In the genomic region with DNA sequence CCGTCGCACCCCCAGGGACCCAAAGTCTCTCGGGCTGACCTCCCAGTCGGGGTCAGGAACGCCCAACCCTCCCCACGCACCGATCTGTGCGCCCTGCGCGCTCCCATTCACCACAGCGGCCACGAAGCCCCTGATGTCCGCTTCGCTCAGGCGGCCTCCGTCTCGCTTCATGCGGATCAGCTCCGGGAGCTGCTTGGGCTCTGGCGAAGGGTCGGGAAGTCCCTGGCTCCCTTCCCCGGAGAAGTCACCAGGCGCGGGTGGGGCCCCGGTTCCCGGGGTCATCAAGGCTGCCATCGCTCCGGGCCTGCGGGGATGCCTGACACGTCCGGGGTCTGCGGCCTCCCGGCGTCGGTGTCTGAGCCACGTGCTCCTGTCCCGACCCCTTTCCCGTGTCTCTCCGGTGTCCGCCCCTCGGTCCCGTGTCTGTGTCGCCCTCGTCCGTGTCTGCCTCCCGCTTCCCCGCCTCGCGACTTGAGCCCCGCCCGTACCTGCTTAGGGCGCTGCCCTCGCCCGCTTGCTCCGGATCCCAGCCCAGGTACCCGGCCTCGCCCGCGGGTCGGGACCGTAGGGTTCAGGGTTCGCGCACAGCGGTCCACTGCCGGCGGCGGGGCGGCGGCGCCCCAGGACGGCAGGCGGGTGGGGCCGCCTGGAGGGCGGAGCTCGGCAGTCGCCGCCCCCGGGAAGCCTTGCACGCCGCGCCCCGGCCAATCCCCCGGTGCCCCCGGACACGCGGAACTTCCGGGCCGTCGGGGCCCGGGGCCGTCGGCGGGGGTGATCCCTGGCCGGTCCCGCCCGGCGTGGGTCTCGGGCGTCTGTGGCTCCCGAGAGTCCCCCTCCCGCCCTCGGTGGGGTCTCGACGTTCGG, we compare ENCODE assay signal across 8 cellular contexts.
DNase-seq lines count a peak whose midpoint lies in the region; ATAC-seq and TF ChIP-seq lines count a peak whose summit lies in the region.

A gene with protein sequence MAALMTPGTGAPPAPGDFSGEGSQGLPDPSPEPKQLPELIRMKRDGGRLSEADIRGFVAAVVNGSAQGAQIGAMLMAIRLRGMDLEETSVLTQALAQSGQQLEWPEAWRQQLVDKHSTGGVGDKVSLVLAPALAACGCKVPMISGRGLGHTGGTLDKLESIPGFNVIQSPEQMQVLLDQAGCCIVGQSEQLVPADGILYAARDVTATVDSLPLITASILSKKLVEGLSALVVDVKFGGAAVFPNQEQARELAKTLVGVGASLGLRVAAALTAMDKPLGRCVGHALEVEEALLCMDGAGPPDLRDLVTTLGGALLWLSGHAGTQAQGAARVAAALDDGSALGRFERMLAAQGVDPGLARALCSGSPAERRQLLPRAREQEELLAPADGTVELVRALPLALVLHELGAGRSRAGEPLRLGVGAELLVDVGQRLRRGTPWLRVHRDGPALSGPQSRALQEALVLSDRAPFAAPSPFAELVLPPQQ (minus strand): TSS at position 597 of the 864 bp plus-strand sequence. CDS start 303 bp downstream, at position 294.

- H3K9me3 ChIP-seq in RWPE2 (ENCODE audit: severe bottlenecking), result no peaks in the 10 kb centered on the region

- H3K4me3 ChIP-seq in AG10803 (ENCODE audit: low read length), result peak within 1 kb of the TSS; percentile 66
- H3K4me3 ChIP-seq in RWPE2 (ENCODE audit: severe bottlenecking), result peak within 1 kb of the TSS; percentile 67
- peak within 1 kb of the TSS; percentile 27 for H3K4me3 ChIP-seq in astrocyte of the spinal cord (ENCODE audit: low read depth, low read length)

- H3K36me3 ChIP-seq in RWPE2 (ENCODE audit: low read depth), result no peaks in the 10 kb centered on the region

- peak; percentile 5 for ATAC-seq in GM21390 (IDR thresholded peaks at IDR 0.05; ENCODE audit: unreplicated experiment)
- peak; percentile 19 for ATAC-seq in RWPE2 (ENCODE audit: low read depth)
- ATAC-seq in HG03139 (IDR thresholded peaks at IDR 0.05; ENCODE audit: unreplicated experiment), result no peak

- no peaks in the 10 kb centered on the region for H3K27me3 ChIP-seq in RWPE2 (ENCODE audit: insufficient read depth, poor library complexity, severe bottlenecking)

- H3K4me1 ChIP-seq in RWPE2 (ENCODE audit: insufficient read depth, poor library complexity, severe bottlenecking), result no peaks in the 10 kb centered on the region

- in situ Hi-C loops in astrocyte of the spinal cord (cut with HindIII; ENCODE audit: low sequenced_read_pairs), result no loop called here

- no peak for TF ChIP-seq CTCF in AG10803 (conservative IDR thresholded peaks at IDR 0.05; ENCODE audit: low read length)
- no peak for TF ChIP-seq CTCF in RWPE2 (IDR thresholded peaks at IDR 0.05; ENCODE audit: poor library complexity, severe bottlenecking)
- TF ChIP-seq CTCF in astrocyte of the spinal cord (IDR thresholded peaks at IDR 0.05; ENCODE audit: low read depth, low read length), result no peak

- peak within 1 kb of the TSS; percentile 81 for H3K27ac ChIP-seq in RWPE2 (ENCODE audit: poor library complexity, severe bottlenecking)

- DNase-seq in AG10803 (ENCODE audit: low read depth) (peak; percentile 66), RWPE2 (ENCODE audit: low spot score) (peak; percentile 72), astrocyte of the spinal cord (ENCODE audit: low read depth, low spot score) (no peak), iris pigment epithelial cell (ENCODE audit: low read depth) (peak; percentile 78), NCI-H2081 treated with DMSO at 0.1 percent for 48 hours (lab: John Stamatoyannopoulos, UW) (no peak)
- DNase-seq in stimulated activated CD4-positive, alpha-beta T cell treated with anti-CD3 and anti-CD28 coated beads, Interleukin-15, amount 100 ng/mL, for 1 hour (ENCODE audit: low read depth in 1 of 2, low spot score in 1 of 2), result peak; percentile 54 to 64

Comparison
In these comparisons a context has a peak if more than half of its experiments do, and no peak if none do; other contexts are left out.
1. DNase-seq: peak in AG10803 (single experiment), RWPE2 (single experiment), iris pigment epithelial cell (single experiment) and stimulated activated CD4-positive, alpha-beta T cell treated with anti-CD3 and anti-CD28 coated beads, Interleukin-15, amount 100 ng/mL, for 1 hour (2 of 2); none in astrocyte of the spinal cord (single experiment) and NCI-H2081 treated with DMSO at 0.1 percent for 48 hours (single experiment).
2. Peak in every context shown above with its lines, with median percentiles within 50 percentile points of each other: H3K4me3 ChIP-seq.